In genomic region chr6:3782876-3783832, GRCh38 we compare ENCODE assay signal across 16 cellular contexts. TPM values are rescaled to one million over a fixed set of nuclear protein-coding genes. Genes with fewer than 3 reads are reported as not detected.
DNase-seq lines count a peak whose midpoint lies in the region; ATAC-seq and TF ChIP-seq lines count a peak whose summit lies in the region.
"Had no signal": no experiment of that assay in that cellular context is flagged by ENCODE, and none has a peak within 500 bp of the region (broad histone marks: within the 10 kb centered on the region; RNA-seq: fewer than 3 reads in every experiment).

No MANE protein-coding gene starts in this region.

- H3K4me3 ChIP-seq in adipocyte (ENCODE audit: low read length) (no peak overlapping the region), foreskin fibroblast (ENCODE audit: low read depth in 1 of 2, low read length in 2 of 2) (no peak overlapping the region), sigmoid colon (no peak overlapping the region)

- no peaks in the 10 kb centered on the region for H3K27me3 Mint-ChIP-seq in Calu3 (ENCODE audit: unreplicated experiment)

- no peak for TF ChIP-seq EP300 in sigmoid colon (IDR thresholded peaks at IDR 0.05)

- no peak overlapping the region for H3K4me3 Mint-ChIP-seq in Calu3 (ENCODE audit: low read depth, unreplicated experiment)

- H3K27ac Mint-ChIP-seq in Calu3 (ENCODE audit: unreplicated experiment), result no peak overlapping the region

- H3K36me3 Mint-ChIP-seq in Calu3 (ENCODE audit: insufficient read depth, unreplicated experiment), result no peaks in the 10 kb centered on the region

- H3K36me3 ChIP-seq in adipocyte (ENCODE audit: control insufficient read depth, insufficient read depth, low read length, severe bottlenecking) (no peaks in the 10 kb centered on the region), sigmoid colon (no peaks in the 10 kb centered on the region)

- intact Hi-C loops in sigmoid colon (cut with DNase I) (no loop called here), Calu3 (cut with micrococcal nuclease; ENCODE audit: unreplicated experiment) (no loop called here)

- WGBS in sigmoid colon, 2 donors, result 75 to 83% methylated on average over 17 of the region's 17 CpGs

- no peak overlapping the region for H3K9ac ChIP-seq in adipocyte (ENCODE audit: low read length)

- peak; percentile 47 for DNase-seq in ELR (ENCODE audit: low read depth)
- DNase-seq in adipocyte (ENCODE audit: low read depth), result peak; percentile 24
- DNase-seq in foreskin fibroblast, result peak; percentile 25 to 70
- peak; percentile 76 for DNase-seq in sigmoid colon
- DNase-seq in Calu3, result no peak
- DNase-seq in NCI-H2196 treated with DMSO at 0.1 percent for 48 hours (lab: John Stamatoyannopoulos, UW; ENCODE audit: unreplicated experiment), result no peak
- DNase-seq: COR-L47, GDM1, Kasumi-1, MV-4-11, NCI-H1436, NCI-H2081, NCI-H524 treated with DMSO at 0.1 percent for 48 hours had no signal

- no peak for ATAC-seq in HG02798 (IDR thresholded peaks at IDR 0.05; ENCODE audit: poor library complexity, unreplicated experiment)

- TF ChIP-seq POLR2A in sigmoid colon (IDR thresholded peaks at IDR 0.05), result no peak

- no peak overlapping the region for H3K27ac ChIP-seq in sigmoid colon
- H3K27ac ChIP-seq: C4-2B had no signal

- H3K4me1 Mint-ChIP-seq in Calu3 (ENCODE audit: low read depth, unreplicated experiment), result no peaks in the 10 kb centered on the region

- TF ChIP-seq CTCF in foreskin fibroblast (IDR thresholded peaks at IDR 0.05; ENCODE audit: low read depth, low read length), result no peak
- TF ChIP-seq CTCF in sigmoid colon (IDR thresholded peaks at IDR 0.05), result no peak
- TF ChIP-seq CTCF in Calu3 (IDR thresholded peaks at IDR 0.05; ENCODE audit: unreplicated experiment), result no peak

- H3K4me1 ChIP-seq in adipocyte (ENCODE audit: control insufficient read depth, insufficient read depth, low read length) (peaks cover 19% of the 10 kb centered on the region), sigmoid colon (no peaks in the 10 kb centered on the region)

- H3K27me3 ChIP-seq in adipocyte (replicated peaks; ENCODE audit: control insufficient read depth, insufficient read depth, low read length), result peaks cover 6% of the 10 kb centered on the region
- H3K27me3 ChIP-seq in sigmoid colon, result no peaks in the 10 kb centered on the region

- no peaks in the 10 kb centered on the region for H3K9me3 Mint-ChIP-seq in Calu3 (ENCODE audit: low read depth, unreplicated experiment)

- no peaks in the 10 kb centered on the region for H3K9me3 ChIP-seq in adipocyte (ENCODE audit: control insufficient read depth, low read length)
- no peaks in the 10 kb centered on the region for H3K9me3 ChIP-seq in sigmoid colon

- BruUV-seq in Calu3 (replicated peaks; lab: Mats Ljungman, UMichigan), result no TSS peak

- CTCF ChIA-PET in Calu3 (lab: Charles Lee), result no interaction called here

RNA-seq across cellular contexts. Expression of gene PXDC1, which starts 31.6 kb away (rescaled TPM):
- total RNA-seq in sigmoid colon, result 100 to 1,000 TPM in 1 of 4 donors, 10 to 100 TPM in 3; 46.7 to 116 (median 75.9) TPM
- polyA plus RNA-seq in sigmoid colon, result 10 to 100 TPM in 1 of 3 donors, 1 to 10 TPM in 2; 9.0 to 22.2 (median 9.1) TPM
- 15.0 and 18.2 TPM in 2 replicates for total RNA-seq in Calu3 (2022)
- total RNA-seq: OCI-LY7 had no signal

Comparison
In these comparisons a context has a peak if more than half of its experiments do, and no peak if none do; other contexts are left out.
1. DNase-seq: peak in ELR (single experiment), adipocyte (single experiment), foreskin fibroblast (2 of 2) and sigmoid colon (single experiment); none in Calu3 (single experiment) and NCI-H2196 treated with DMSO at 0.1 percent for 48 hours (single experiment).